8 cellular contexts compared by ENCODE assay signal in genomic region chr21:43866233-43866632, GRCh38. TPM values are rescaled to one million over a fixed set of nuclear protein-coding genes. Genes with fewer than 3 reads are reported as not detected.
A peak's percentile ranks its signal among the peaks of the same experiment; 100 is the strongest.
DNase-seq lines count a peak whose midpoint lies in the region; ATAC-seq, FAIRE-seq and TF ChIP-seq lines count a peak whose summit lies in the region.

No MANE protein-coding gene starts in this region.

- H3K79me2 ChIP-seq in SK-N-SH (ENCODE audit: insufficient read depth) = peaks cover 55% of the 10 kb centered on the region
- peaks cover 24% of the 10 kb centered on the region for H3K79me2 ChIP-seq in mammary epithelial cell (ENCODE audit: insufficient read depth, low read length)

- dilution Hi-C loops in mammary epithelial cell (cut with HindIII; ENCODE audit: low sequenced_read_pairs) = loop anchor here (5.0 kb wide), 1 partner anchor 41 kb away; no protein-coding TSS in a partner anchor

- H3K4me1 ChIP-seq in SK-N-SH (ENCODE audit: control insufficient read depth in 1 of 2, insufficient read depth in 2 of 2, low read depth in 1 of 2, low read length in 1 of 2) (peaks cover 8 to 14% of the 10 kb centered on the region in 2 experiments; a peak in 2 of 4 replicates), mammary epithelial cell (ENCODE audit: insufficient read depth, low read length) (peaks cover 14% of the 10 kb centered on the region), kidney (ENCODE audit: control insufficient read depth in 1 of 2, insufficient read depth in 1 of 2, low read depth in 1 of 2, low read length in 2 of 2) (peaks cover 8 to 19% of the 10 kb centered on the region in 2 donors)

- WGBS in SK-N-SH (ENCODE audit: low lambda C conversion rate) = 14% methylated on average over 7 of the region's 16 CpGs
- 11% methylated on average over 5 of the region's 16 CpGs for WGBS in mammary epithelial cell (ENCODE audit: low coverage, missing lambda C conversion rate)

- H3K27me3 ChIP-seq in SK-N-SH (ENCODE audit: insufficient read depth) (no peaks in the 10 kb centered on the region), mammary epithelial cell (ENCODE audit: insufficient read depth, low read length) (no peaks in the 10 kb centered on the region)

- FAIRE-seq in GM19239 (lab: Jason Lieb, UNC) (no peak), kidney (lab: Jason Lieb, UNC) (no peak)

- H3F3A ChIP-seq in SK-N-SH (replicated peaks; ENCODE audit: insufficient read depth) = no peaks in the 10 kb centered on the region

- no peak for TF ChIP-seq RAD21 in SK-N-SH (IDR thresholded peaks at IDR 0.05; ENCODE audit: low read length)

- H4K20me1 ChIP-seq in SK-N-SH (ENCODE audit: insufficient read depth) (peaks cover 18% of the 10 kb centered on the region; the same call in 1 of the 2 replicates), mammary epithelial cell (ENCODE audit: insufficient read depth, low read length) (no peaks in the 10 kb centered on the region)

- DNase-seq in 8988T = peak; percentile 32
- peak; percentile 62 for DNase-seq in GM19239 (ENCODE audit: insufficient read length, low spot score)
- DNase-seq in SK-N-SH = peak; percentile 83
- DNase-seq in mammary epithelial cell = peak; percentile 29
- DNase-seq in kidney = no peak
- peak; percentile 22 to 49 for DNase-seq in stimulated activated CD4-positive, alpha-beta T cell treated with anti-CD3 and anti-CD28 coated beads, Interleukin-1b, Interleukin-23, amount 100 ng/mL, for 4 hours (ENCODE audit: low read depth in 2 of 2)

- H3K4me3 ChIP-seq in SK-N-SH (ENCODE audit: low read depth in 2 of 2, low read length in 1 of 2) = peak overlapping the region; percentile 81 to 90
- H3K4me3 ChIP-seq in mammary epithelial cell (replicated peaks in 1 of 3; ENCODE audit: insufficient read depth in 1 of 3, low read depth in 2 of 3, low read length in 3 of 3) = peak overlapping the region; percentile 55 to 62 (median 58)
- H3K4me3 ChIP-seq in kidney (ENCODE audit: low read length in 2 of 2) = peak overlapping the region; percentile 57 to 71

- peaks cover 16 to 29% of the 10 kb centered on the region in 2 experiments for H3K36me3 ChIP-seq in SK-N-SH (replicated peaks in 1 of 2; ENCODE audit: control insufficient read depth in 1 of 2, insufficient read depth in 2 of 2, low read length in 1 of 2)
- no peaks in the 10 kb centered on the region for H3K36me3 ChIP-seq in mammary epithelial cell (ENCODE audit: insufficient read depth, low read length)
- peaks cover 0 to 2% of the 10 kb centered on the region in 2 donors for H3K36me3 ChIP-seq in kidney (ENCODE audit: control insufficient read depth in 1 of 2, insufficient read depth in 2 of 2, low read length in 2 of 2)

- in situ Hi-C loops in mammary epithelial cell (cut with MboI; ENCODE audit: low sequenced_read_pairs in 2 of 2) = no loop called here

- no peak for TF ChIP-seq CTCF in SK-N-SH (IDR thresholded peaks at IDR 0.05)
- no peak for TF ChIP-seq CTCF in mammary epithelial cell (conservative IDR thresholded peaks at IDR 0.05 in 1 of 2, IDR thresholded peaks at IDR 0.05 in 1 of 2; ENCODE audit: extremely low read depth in 1 of 2, insufficient read depth in 1 of 2, low read depth in 1 of 2, low read length in 2 of 2)
- no peak for TF ChIP-seq CTCF in kidney (IDR thresholded peaks at IDR 0.05; ENCODE audit: borderline replicate concordance, extremely low read depth, insufficient read depth)

- BruUV-seq in mammary epithelial cell (replicated peaks; lab: Mats Ljungman, UMichigan) = no TSS peak

- ATAC-seq in HG03354 (IDR thresholded peaks at IDR 0.05; ENCODE audit: poor library complexity, severe bottlenecking, unreplicated experiment) = no peak
- ATAC-seq in GM18909 (IDR thresholded peaks at IDR 0.05; ENCODE audit: poor library complexity, unreplicated experiment) = no peak

- no peak for TF ChIP-seq EP300 in SK-N-SH (IDR thresholded peaks at IDR 0.05; ENCODE audit: borderline replicate concordance in 1 of 2, low read depth in 1 of 2, low read length in 1 of 2)

- H3K4me2 ChIP-seq in SK-N-SH (peak overlapping the region; percentile 79), mammary epithelial cell (ENCODE audit: insufficient read depth, low read depth, low read length) (peak overlapping the region; percentile 75)

- H3K9me3 ChIP-seq in SK-N-SH (no peaks in the 10 kb centered on the region), mammary epithelial cell (replicated peaks; ENCODE audit: insufficient read depth, low read length) (no peaks in the 10 kb centered on the region), kidney (ENCODE audit: control insufficient read depth in 1 of 2, low read length in 2 of 2) (no peaks in the 10 kb centered on the region)

- no peaks in the 10 kb centered on the region for H3K9me2 ChIP-seq in SK-N-SH

- intact Hi-C loops in mammary epithelial cell (cut with micrococcal nuclease) = loop anchor here (1.0 kb wide), 1 partner anchor 73 kb away; no protein-coding TSS in a partner anchor
- intact Hi-C loops in kidney (cut with DNase I) = no loop called here

- CTCF ChIA-PET in SK-N-SH (lab: Yijun Ruan, JAX) = interaction anchor here (1.5 to 2.1 kb wide), 2 partner anchors 55 to 110 kb away, joined by 6 to 8 read pairs; no protein-coding TSS in a partner anchor
- CTCF ChIA-PET in mammary epithelial cell (lab: Charles Lee; ENCODE audit: low non-redundant PET) = interaction anchor here (0.6 kb wide), 1 partner anchor 73 kb away, joined by 5 read pairs; no protein-coding TSS in a partner anchor

- peak overlapping the region; percentile 85 for H3K9ac ChIP-seq in SK-N-SH
- no peak overlapping the region for H3K9ac ChIP-seq in mammary epithelial cell (ENCODE audit: insufficient read depth, low read length)
- peak overlapping the region in 1 of 2 donors; percentile 73 for H3K9ac ChIP-seq in kidney (ENCODE audit: low read length in 2 of 2)

- peak overlapping the region; percentile 52; the same call in 1 of the 2 replicates for H2AFZ ChIP-seq in SK-N-SH (ENCODE audit: low read depth)
- peak overlapping the region; percentile 70 for H2AFZ ChIP-seq in mammary epithelial cell (ENCODE audit: low read depth, low read length)

- POLR2A ChIA-PET in SK-N-SH (lab: Yijun Ruan, JAX) = no interaction called here

- peak overlapping the region; percentile 71 to 76 for H3K27ac ChIP-seq in SK-N-SH (ENCODE audit: low read depth in 2 of 2, low read length in 1 of 2)
- no peak overlapping the region for H3K27ac ChIP-seq in mammary epithelial cell (ENCODE audit: insufficient read depth, low read depth, low read length)
- peak overlapping the region; percentile 82 to 89 for H3K27ac ChIP-seq in kidney (ENCODE audit: low read depth in 2 of 2, low read length in 2 of 2)

TF ChIP-seq in SK-N-SH, 30 proteins besides CTCF, POLR2A, EP300 and RAD21:
- TF ChIP-seq MAX (IDR thresholded peaks at IDR 0.05; ENCODE audit: low read depth) (peak; percentile 30; the same call in 1 of the 2 replicates), TAF1 (IDR thresholded peaks at IDR 0.05; ENCODE audit: borderline replicate concordance, low read depth, low read length) (0 out of 2 replicates have a peak, but pooled peaks have one; percentile 22), PBX3 (IDR thresholded peaks at IDR 0.05) (0 out of 2 replicates have a peak, but pooled peaks have one; percentile 14), CHD2 (IDR thresholded peaks at IDR 0.05; ENCODE audit: low read length, partially characterized antibody) (no peak), YY1 (IDR thresholded peaks at IDR 0.05; ENCODE audit: low read depth) (no peak), MXI1 (IDR thresholded peaks at IDR 0.05; ENCODE audit: low read depth, low read length) (0 out of 2 replicates have a peak, but pooled peaks have one; percentile 41)

RNA-seq across cellular contexts. Expression of gene AGPAT3, which starts 1.2 kb away (rescaled TPM):
- polyA plus RNA-seq in SK-N-SH (2012; rRNA removed) = 35.3 and 40.0 TPM in 2 replicates
- polyA plus RNA-seq in SK-N-SH (2012; cell fraction: cytosol; rRNA removed) = 23.8 and 31.4 TPM in 2 replicates
- 48.1 and 49.4 TPM in 2 replicates for polyA plus RNA-seq in SK-N-SH (2012; cell fraction: nucleus; rRNA removed)
- total RNA-seq in mammary epithelial cell = 10 to 100 TPM; 32.5 to 35.8 TPM
- 13.1 TPM for polyA plus RNA-seq in mammary epithelial cell
- polyA minus RNA-seq in mammary epithelial cell = 49.0 TPM
- total RNA-seq in kidney = 86.2 TPM
- polyA plus RNA-seq in kidney (ENCODE audit: insufficient read depth, low read depth, low replicate concordance) = 40.3 TPM
